2 cellular contexts compared by ENCODE assay signal in the genomic region with DNA sequence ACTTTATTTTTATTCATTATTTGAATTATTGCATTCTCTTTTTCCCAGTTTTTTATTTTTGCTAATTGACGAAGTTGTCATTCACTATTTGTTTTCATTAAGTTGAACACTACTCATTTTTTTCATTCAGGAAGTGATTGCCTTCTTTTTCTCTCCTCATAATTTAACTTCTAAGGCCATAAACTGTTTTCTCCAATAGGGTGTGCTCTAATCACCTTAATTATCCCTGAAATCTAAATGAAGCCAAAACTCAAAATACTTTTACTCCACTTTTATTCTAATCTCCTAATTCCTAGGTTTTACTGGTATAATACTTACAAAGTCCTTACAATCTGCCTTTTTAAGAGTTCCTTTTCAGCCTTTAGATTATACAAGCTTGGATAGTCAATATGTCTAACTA.
TF ChIP-seq lines count a peak whose summit lies in the region.

No MANE protein-coding gene starts in this region.

TF ChIP-seq in liver, 16 proteins besides CTCF, POLR2A, EP300 and RAD21:
- TF ChIP-seq, protein P1, sequence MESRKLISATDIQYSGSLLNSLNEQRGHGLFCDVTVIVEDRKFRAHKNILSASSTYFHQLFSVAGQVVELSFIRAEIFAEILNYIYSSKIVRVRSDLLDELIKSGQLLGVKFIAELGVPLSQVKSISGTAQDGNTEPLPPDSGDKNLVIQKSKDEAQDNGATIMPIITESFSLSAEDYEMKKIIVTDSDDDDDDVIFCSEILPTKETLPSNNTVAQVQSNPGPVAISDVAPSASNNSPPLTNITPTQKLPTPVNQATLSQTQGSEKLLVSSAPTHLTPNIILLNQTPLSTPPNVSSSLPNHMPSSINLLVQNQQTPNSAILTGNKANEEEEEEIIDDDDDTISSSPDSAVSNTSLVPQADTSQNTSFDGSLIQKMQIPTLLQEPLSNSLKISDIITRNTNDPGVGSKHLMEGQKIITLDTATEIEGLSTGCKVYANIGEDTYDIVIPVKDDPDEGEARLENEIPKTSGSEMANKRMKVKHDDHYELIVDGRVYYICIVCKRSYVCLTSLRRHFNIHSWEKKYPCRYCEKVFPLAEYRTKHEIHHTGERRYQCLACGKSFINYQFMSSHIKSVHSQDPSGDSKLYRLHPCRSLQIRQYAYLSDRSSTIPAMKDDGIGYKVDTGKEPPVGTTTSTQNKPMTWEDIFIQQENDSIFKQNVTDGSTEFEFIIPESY (IDR thresholded peaks at IDR 0.05) = no peak
- no peak for TF ChIP-seq HNF4A (conservative IDR thresholded peaks at IDR 0.05)
- TF ChIP-seq, protein P2, sequence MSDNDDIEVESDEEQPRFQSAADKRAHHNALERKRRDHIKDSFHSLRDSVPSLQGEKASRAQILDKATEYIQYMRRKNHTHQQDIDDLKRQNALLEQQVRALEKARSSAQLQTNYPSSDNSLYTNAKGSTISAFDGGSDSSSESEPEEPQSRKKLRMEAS (IDR thresholded peaks at IDR 0.05) = no peak
- TF ChIP-seq YY1 (IDR thresholded peaks at IDR 0.05) = no peak
- no peak for TF ChIP-seq TAF1 (conservative IDR thresholded peaks at IDR 0.05)
- no peak for TF ChIP-seq EGR1 (IDR thresholded peaks at IDR 0.05; ENCODE audit: low read depth in 2 of 2)
- no peak for TF ChIP-seq HNF4G (IDR thresholded peaks at IDR 0.05)
- TF ChIP-seq FOXA2 (IDR thresholded peaks at IDR 0.05) = no peak
- TF ChIP-seq JUND (IDR thresholded peaks at IDR 0.05) = no peak
- TF ChIP-seq, protein P3, sequence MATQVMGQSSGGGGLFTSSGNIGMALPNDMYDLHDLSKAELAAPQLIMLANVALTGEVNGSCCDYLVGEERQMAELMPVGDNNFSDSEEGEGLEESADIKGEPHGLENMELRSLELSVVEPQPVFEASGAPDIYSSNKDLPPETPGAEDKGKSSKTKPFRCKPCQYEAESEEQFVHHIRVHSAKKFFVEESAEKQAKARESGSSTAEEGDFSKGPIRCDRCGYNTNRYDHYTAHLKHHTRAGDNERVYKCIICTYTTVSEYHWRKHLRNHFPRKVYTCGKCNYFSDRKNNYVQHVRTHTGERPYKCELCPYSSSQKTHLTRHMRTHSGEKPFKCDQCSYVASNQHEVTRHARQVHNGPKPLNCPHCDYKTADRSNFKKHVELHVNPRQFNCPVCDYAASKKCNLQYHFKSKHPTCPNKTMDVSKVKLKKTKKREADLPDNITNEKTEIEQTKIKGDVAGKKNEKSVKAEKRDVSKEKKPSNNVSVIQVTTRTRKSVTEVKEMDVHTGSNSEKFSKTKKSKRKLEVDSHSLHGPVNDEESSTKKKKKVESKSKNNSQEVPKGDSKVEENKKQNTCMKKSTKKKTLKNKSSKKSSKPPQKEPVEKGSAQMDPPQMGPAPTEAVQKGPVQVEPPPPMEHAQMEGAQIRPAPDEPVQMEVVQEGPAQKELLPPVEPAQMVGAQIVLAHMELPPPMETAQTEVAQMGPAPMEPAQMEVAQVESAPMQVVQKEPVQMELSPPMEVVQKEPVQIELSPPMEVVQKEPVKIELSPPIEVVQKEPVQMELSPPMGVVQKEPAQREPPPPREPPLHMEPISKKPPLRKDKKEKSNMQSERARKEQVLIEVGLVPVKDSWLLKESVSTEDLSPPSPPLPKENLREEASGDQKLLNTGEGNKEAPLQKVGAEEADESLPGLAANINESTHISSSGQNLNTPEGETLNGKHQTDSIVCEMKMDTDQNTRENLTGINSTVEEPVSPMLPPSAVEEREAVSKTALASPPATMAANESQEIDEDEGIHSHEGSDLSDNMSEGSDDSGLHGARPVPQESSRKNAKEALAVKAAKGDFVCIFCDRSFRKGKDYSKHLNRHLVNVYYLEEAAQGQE (IDR thresholded peaks at IDR 0.05) = no peak
- no peak for TF ChIP-seq SP1 (IDR thresholded peaks at IDR 0.05)
- no peak for TF ChIP-seq GABPA (IDR thresholded peaks at IDR 0.05 in 1 of 2, conservative IDR thresholded peaks at IDR 0.05 in 1 of 2)
- TF ChIP-seq RXRA (IDR thresholded peaks at IDR 0.05) = no peak
- no peak for TF ChIP-seq FOXA1 (IDR thresholded peaks at IDR 0.05)
- no peak for TF ChIP-seq NR2F2 (IDR thresholded peaks at IDR 0.05)
- TF ChIP-seq, protein P4, sequence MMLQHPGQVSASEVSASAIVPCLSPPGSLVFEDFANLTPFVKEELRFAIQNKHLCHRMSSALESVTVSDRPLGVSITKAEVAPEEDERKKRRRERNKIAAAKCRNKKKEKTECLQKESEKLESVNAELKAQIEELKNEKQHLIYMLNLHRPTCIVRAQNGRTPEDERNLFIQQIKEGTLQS (IDR thresholded peaks at IDR 0.05) = no peak

TF ChIP-seq in HepG2, 621 proteins besides CTCF, POLR2A, EP300 and RAD21:
- TF ChIP-seq, protein P5, sequence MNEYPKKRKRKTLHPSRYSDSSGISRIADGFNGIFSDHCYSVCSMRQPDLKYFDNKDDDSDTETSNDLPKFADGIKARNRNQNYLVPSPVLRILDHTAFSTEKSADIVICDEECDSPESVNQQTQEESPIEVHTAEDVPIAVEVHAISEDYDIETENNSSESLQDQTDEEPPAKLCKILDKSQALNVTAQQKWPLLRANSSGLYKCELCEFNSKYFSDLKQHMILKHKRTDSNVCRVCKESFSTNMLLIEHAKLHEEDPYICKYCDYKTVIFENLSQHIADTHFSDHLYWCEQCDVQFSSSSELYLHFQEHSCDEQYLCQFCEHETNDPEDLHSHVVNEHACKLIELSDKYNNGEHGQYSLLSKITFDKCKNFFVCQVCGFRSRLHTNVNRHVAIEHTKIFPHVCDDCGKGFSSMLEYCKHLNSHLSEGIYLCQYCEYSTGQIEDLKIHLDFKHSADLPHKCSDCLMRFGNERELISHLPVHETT (CRISPR knock-in tag; conservative IDR thresholded peaks at IDR 0.05) = no peak
- TF ChIP-seq NCOA2 (CRISPR knock-in tag; IDR thresholded peaks at IDR 0.05) (no peak), PHF21A (CRISPR knock-in tag; IDR thresholded peaks at IDR 0.05) (no peak), NCOA1 (CRISPR knock-in tag; IDR thresholded peaks at IDR 0.05) (no peak), ZNF292 (CRISPR knock-in tag; IDR thresholded peaks at IDR 0.05; ENCODE audit: borderline replicate concordance, low read depth) (no peak), RBM22 (optimal IDR thresholded peaks at IDR 0.05; ENCODE audit: low read length) (no peak), RFX3 (CRISPR knock-in tag; IDR thresholded peaks at IDR 0.05) (no peak), RBAK (CRISPR knock-in tag; IDR thresholded peaks at IDR 0.05) (no peak), MTA1 (CRISPR knock-in tag; IDR thresholded peaks at IDR 0.05; ENCODE audit: borderline replicate concordance) (no peak), ELF3 (CRISPR knock-in tag; IDR thresholded peaks at IDR 0.05) (no peak), ZZZ3 (CRISPR knock-in tag; IDR thresholded peaks at IDR 0.05; ENCODE audit: borderline replicate concordance) (no peak)
